1 cellular context compared by ENCODE assay signal in genomic region chr5:84602371-84602771, GRCh38.
TF ChIP-seq lines count a peak whose summit lies in the region.

No MANE protein-coding gene starts in this region.

TF ChIP-seq in GM23338, 12 proteins besides CTCF, POLR2A, EP300 and RAD21 (continued from another document):
- TF ChIP-seq REST (IDR thresholded peaks at IDR 0.05; ENCODE audit: unreplicated experiment) (no peak), EZH2 (IDR thresholded peaks at IDR 0.05; ENCODE audit: low read depth, unreplicated experiment) (no peak), ZNF462 (CRISPR knock-in tag; IDR thresholded peaks at IDR 0.05) (no peak), ZNF114 (CRISPR knock-in tag; IDR thresholded peaks at IDR 0.05) (no peak)
